ENCODE assay signal across 19 cellular contexts in genomic region chr2:63741884-63742583, GRCh38.
DNase-seq lines count a peak whose midpoint lies in the region; ATAC-seq and TF ChIP-seq lines count a peak whose summit lies in the region.
"Had no signal": no experiment of that assay in that cellular context is flagged by ENCODE, and none has a peak within 500 bp of the region (broad histone marks: within the 10 kb centered on the region; RNA-seq: fewer than 3 reads in every experiment).

No MANE protein-coding gene starts in this region.

- ATAC-seq in RWPE2 (ENCODE audit: low read depth) (peak; percentile 67), HG03280 (IDR thresholded peaks at IDR 0.05; ENCODE audit: unreplicated experiment) (no peak)
- ATAC-seq: activated CD8-positive, alpha-beta T cell treated with anti-CD3 and anti-CD28 coated beads, Interleukin-2, amount 10 ng/mL, durations not matched to agents 7 days and 5 days; activated naive CD8-positive, alpha-beta T cell treated with anti-CD3 and anti-CD28 coated beads, Interleukin-2, amount 50 U/mL, for 24 hours; heart left ventricle had no signal

- TF ChIP-seq CTCF in RWPE2 (IDR thresholded peaks at IDR 0.05; ENCODE audit: poor library complexity, severe bottlenecking) (no peak), fibroblast of the aortic adventitia (IDR thresholded peaks at IDR 0.05; ENCODE audit: insufficient read depth, low read length) (no peak), osteocyte (IDR thresholded peaks at IDR 0.05) (no peak)

- H3K36me3 Mint-ChIP-seq in osteocyte (ENCODE audit: unreplicated experiment): no peaks in the 10 kb centered on the region

- DNase-seq in EH (ENCODE audit: low read depth) (peak; percentile 76), RWPE2 (ENCODE audit: low spot score) (no peak), fibroblast of the aortic adventitia (ENCODE audit: low read depth) (peak; percentile 44), renal cortical epithelial cell (ENCODE audit: low read depth) (peak; percentile 43), osteocyte (ENCODE audit: extremely low spot score, unreplicated experiment) (no peak), SKM-1 treated with dmso at 0.1 percent for 144 hours (lab: John Stamatoyannopoulos, UW; ENCODE audit: unreplicated experiment) (no peak), KG1 (lab: John Stamatoyannopoulos, UW) (no peak)
- DNase-seq: activated CD8-positive, alpha-beta T cell treated with anti-CD3 and anti-CD28 coated beads, Interleukin-2, amount 10 ng/mL, durations not matched to agents 7 days and 5 days; activated naive CD8-positive, alpha-beta T cell treated with anti-CD3 and anti-CD28 coated beads, Interleukin-2, amount 50 U/mL, for 24 hours; AML-193; heart left ventricle; kidney; NCI-H1694 treated with DMSO at 0.1 percent for 48 hours; NCI-H524; occipital lobe had no signal

- peak overlapping the region; percentile 56 for H3K27ac ChIP-seq in RWPE2 (ENCODE audit: poor library complexity, severe bottlenecking)
- H3K27ac ChIP-seq: heart left ventricle, VCaP had no signal

- no peaks in the 10 kb centered on the region for H3K36me3 ChIP-seq in RWPE2 (ENCODE audit: low read depth)
- H3K36me3 ChIP-seq: heart left ventricle had no signal

- no peak overlapping the region for H3K4me3 Mint-ChIP-seq in osteocyte (ENCODE audit: unreplicated experiment)
- H3K4me3 Mint-ChIP-seq: activated CD8-positive, alpha-beta T cell treated with anti-CD3 and anti-CD28 coated beads, Interleukin-2, amount 10 ng/mL, durations not matched to agents 7 days and 5 days; activated naive CD8-positive, alpha-beta T cell treated with anti-CD3 and anti-CD28 coated beads, Interleukin-2, amount 50 U/mL, for 24 hours; activated T-helper 1 cell treated with anti-CD3 and anti-CD28 coated beads, Interleukin-12 subunit alpha, Interleukin-12 subunit beta, Interleukin-2, Interleukin-4 antibody, amounts not matched to agents 30 ng/mL and 10 ng/mL and 1 ng/mL, durations not matched to agents 14 hours and 24 hours and 36 hours; stimulated activated naive CD8-positive, alpha-beta T cell treated with anti-CD3 and anti-CD28 coated beads, Interleukin-15, Interleukin-2, amounts not matched to agents 100 ng/mL and 50 ng/mL, for 24 hours had no signal

- no peaks in the 10 kb centered on the region for H3K27me3 Mint-ChIP-seq in osteocyte (ENCODE audit: unreplicated experiment)
- H3K27me3 Mint-ChIP-seq: activated naive CD8-positive, alpha-beta T cell treated with anti-CD3 and anti-CD28 coated beads, Interleukin-2, amount 50 U/mL, for 24 hours had no signal

- no peaks in the 10 kb centered on the region for H3K27me3 ChIP-seq in RWPE2 (ENCODE audit: insufficient read depth, poor library complexity, severe bottlenecking)
- H3K27me3 ChIP-seq: heart left ventricle had no signal

- H3K9me3 ChIP-seq in RWPE2 (ENCODE audit: severe bottlenecking): no peaks in the 10 kb centered on the region

- no peak overlapping the region for H3K27ac Mint-ChIP-seq in osteocyte (ENCODE audit: unreplicated experiment)
- H3K27ac Mint-ChIP-seq: activated CD8-positive, alpha-beta T cell treated with anti-CD3 and anti-CD28 coated beads, Interleukin-2, amount 10 ng/mL, durations not matched to agents 7 days and 5 days; activated naive CD8-positive, alpha-beta T cell treated with anti-CD3 and anti-CD28 coated beads, Interleukin-2, amount 50 U/mL, for 24 hours; activated T-helper 1 cell treated with anti-CD3 and anti-CD28 coated beads, Interleukin-12 subunit alpha, Interleukin-12 subunit beta, Interleukin-2, Interleukin-4 antibody, amounts not matched to agents 30 ng/mL and 10 ng/mL and 1 ng/mL, durations not matched to agents 14 hours and 24 hours and 36 hours; stimulated activated naive CD8-positive, alpha-beta T cell treated with anti-CD3 and anti-CD28 coated beads, Interleukin-15, Interleukin-2, amounts not matched to agents 100 ng/mL and 50 ng/mL, for 24 hours had no signal

- H3K9me3 Mint-ChIP-seq in osteocyte (ENCODE audit: unreplicated experiment): no peaks in the 10 kb centered on the region

- H3K4me1 ChIP-seq in RWPE2 (ENCODE audit: insufficient read depth, poor library complexity, severe bottlenecking): peaks cover 34% of the 10 kb centered on the region

- peaks cover 18% of the 10 kb centered on the region for H3K4me1 Mint-ChIP-seq in osteocyte (ENCODE audit: unreplicated experiment)

- H3K4me3 ChIP-seq in RWPE2 (ENCODE audit: severe bottlenecking) (no peak overlapping the region), fibroblast of the aortic adventitia (ENCODE audit: low read depth, low read length) (no peak overlapping the region)
- H3K4me3 ChIP-seq: heart left ventricle had no signal

Comparison
In these comparisons a context has a peak if more than half of its experiments do, and no peak if none do; other contexts are left out.
1. DNase-seq: peak in EH (single experiment), fibroblast of the aortic adventitia (single experiment) and renal cortical epithelial cell (single experiment); none in RWPE2 (single experiment), osteocyte (single experiment), SKM-1 treated with dmso at 0.1 percent for 144 hours (single experiment) and KG1 (single experiment).